Comparison of ENCODE assay signal across 8 cellular contexts in genomic region chr4:76087007-76087769, GRCh38. TPM values are rescaled to one million over a fixed set of nuclear protein-coding genes. Genes with fewer than 3 reads are reported as not detected.
A peak's percentile ranks its signal among the peaks of the same experiment; 100 is the strongest.
DNase-seq lines count a peak whose midpoint lies in the region; ATAC-seq, FAIRE-seq and TF ChIP-seq lines count a peak whose summit lies in the region.

No MANE protein-coding gene starts in this region.

- H3K9me3 ChIP-seq in NT2/D1 (ENCODE audit: insufficient read depth, low read length) = no peaks in the 10 kb centered on the region
- no peaks in the 10 kb centered on the region for H3K9me3 ChIP-seq in kidney (ENCODE audit: control insufficient read depth in 1 of 2, low read length in 2 of 2)
- H3K9me3 ChIP-seq in testis = no peaks in the 10 kb centered on the region

- H3K9ac ChIP-seq in NT2/D1 (ENCODE audit: insufficient read length, low read depth) = no peak overlapping the region
- no peak overlapping the region for H3K9ac ChIP-seq in kidney (ENCODE audit: low read length in 2 of 2)

- TF ChIP-seq CTCF in kidney (IDR thresholded peaks at IDR 0.05; ENCODE audit: borderline replicate concordance, extremely low read depth, insufficient read depth) (peak; percentile 40), testis (IDR thresholded peaks at IDR 0.05) (peak in 1 of 3 experiments; percentile 25)

- no peak for ATAC-seq in HG03439 (IDR thresholded peaks at IDR 0.05; ENCODE audit: unreplicated experiment)
- no peak for ATAC-seq in GM21447 (IDR thresholded peaks at IDR 0.05; ENCODE audit: unreplicated experiment)

- no peaks in the 10 kb centered on the region for H3K27me3 ChIP-seq in NT2/D1 (ENCODE audit: insufficient read depth, insufficient read length)
- H3K27me3 ChIP-seq in testis = no peaks in the 10 kb centered on the region

- H3K27ac ChIP-seq in caudate nucleus (ENCODE audit: low read depth, low read length) = peak overlapping the region; percentile 53
- H3K27ac ChIP-seq in kidney (ENCODE audit: low read depth in 2 of 2, low read length in 2 of 2) = no peak overlapping the region
- no peak overlapping the region for H3K27ac ChIP-seq in testis

- no peak for TF ChIP-seq POLR2A in testis (IDR thresholded peaks at IDR 0.05)

- H3K36me3 ChIP-seq in NT2/D1 (ENCODE audit: insufficient read depth, insufficient read length, low read length) = no peaks in the 10 kb centered on the region
- no peaks in the 10 kb centered on the region for H3K36me3 ChIP-seq in kidney (ENCODE audit: control insufficient read depth in 1 of 2, insufficient read depth in 2 of 2, low read length in 2 of 2)
- H3K36me3 ChIP-seq in testis (ENCODE audit: low read depth, missing control alignments) = no peaks in the 10 kb centered on the region

- DNase-seq in DMS53 (lab: John Stamatoyannopoulos, UW) = peak; percentile 83
- peak; percentile 53 for DNase-seq in HTR-8/SVneo (ENCODE audit: insufficient read length, low spot score)
- peak; percentile 59 for DNase-seq in NT2/D1 (ENCODE audit: low read depth, low spot score)
- peak in 57 of 61 donors; percentile 13 to 86 (median 56) for DNase-seq in caudate nucleus (lab: John Stamatoyannopoulos, UW)
- DNase-seq in kidney = peak; percentile 42
- DNase-seq in testis = peak; percentile 66

- 27 to 46% methylated on average over 12 to 13 of the region's 13 CpGs for WGBS in testis, 2 donors

- H3K4me1 ChIP-seq in NT2/D1 (ENCODE audit: insufficient read depth, insufficient read length) = no peaks in the 10 kb centered on the region
- H3K4me1 ChIP-seq in kidney (ENCODE audit: control insufficient read depth in 1 of 2, insufficient read depth in 1 of 2, low read depth in 1 of 2, low read length in 2 of 2) = peaks cover 0 to 2% of the 10 kb centered on the region in 2 donors
- H3K4me1 ChIP-seq in testis = no peaks in the 10 kb centered on the region

- FAIRE-seq in HTR-8/SVneo (lab: Jason Lieb, UNC) (no peak), kidney (lab: Jason Lieb, UNC) (peak; percentile 51)

- H3K4me3 ChIP-seq in NT2/D1 (ENCODE audit: insufficient read length, low read depth) = no peak overlapping the region
- peak overlapping the region in 1 of 2 donors; percentile 40 for H3K4me3 ChIP-seq in kidney (ENCODE audit: low read length in 2 of 2)
- H3K4me3 ChIP-seq in testis = no peak overlapping the region

- intact Hi-C loops in kidney (cut with DNase I) = no loop called here
- intact Hi-C loops in testis (cut with DNase I; ENCODE audit: low total_unique reads) = no loop called here

RNA-seq across cellular contexts. Expression of gene ART3, which starts 12.7 kb away (rescaled TPM):
- not detected for total RNA-seq in kidney
- not detected for polyA plus RNA-seq in kidney (ENCODE audit: insufficient read depth, low read depth, low replicate concordance)
- total RNA-seq in testis = 10 to 100 TPM; 52.5 to 73.9 TPM
- 166 TPM for polyA plus RNA-seq in testis (ENCODE audit: insufficient read depth, low read depth, low replicate concordance)

RNA-seq across cellular contexts. Expression of gene CXCL11, which starts 51.3 kb away (rescaled TPM):
- total RNA-seq in kidney = not detected
- polyA plus RNA-seq in kidney (ENCODE audit: insufficient read depth, low read depth, low replicate concordance) = not detected
- total RNA-seq in testis = under 1 TPM in 1 of 2 donors, not detected in 1; 0.55 TPM
- 2.0 TPM for polyA plus RNA-seq in testis (ENCODE audit: insufficient read depth, low read depth, low replicate concordance)

Comparison
In these comparisons a context has a peak if more than half of its experiments do, and no peak if none do; other contexts are left out.
1. RNA of gene ART3, which starts 12.7 kb away (total RNA-seq): 52.5 to 73.9 TPM in testis; not detected in kidney (single experiment); every median in the first group is over 10 times any median in the second.
2. Peak in every context shown above with its lines, with median percentiles within 50 percentile points of each other: DNase-seq.